ENCODE assay signal across 18 cellular contexts in the genomic region with DNA sequence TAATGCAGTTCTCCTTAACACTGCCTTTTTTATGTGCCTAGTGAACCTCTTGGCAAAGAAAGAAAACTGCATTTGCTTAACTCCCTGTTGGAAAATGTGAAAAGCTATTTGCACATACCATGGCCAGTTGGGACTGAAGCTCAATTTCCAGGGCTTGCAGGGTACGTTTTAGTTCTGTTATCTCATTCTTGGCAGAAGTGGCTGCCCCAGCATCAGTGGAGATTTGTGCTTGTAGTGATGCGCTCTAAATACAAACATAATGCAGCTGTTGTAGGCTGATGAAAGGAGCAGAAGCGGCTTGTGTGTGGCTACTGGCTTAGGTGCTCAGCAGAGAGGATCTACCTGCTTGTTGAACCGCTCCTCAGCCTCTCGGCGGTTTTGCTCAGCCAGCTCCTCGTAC. TPM values are rescaled to one million over a fixed set of nuclear protein-coding genes. Genes with fewer than 3 reads are reported as not detected.
"Had no signal": no experiment of that assay in that cellular context is flagged by ENCODE, and none has a peak within 500 bp of the region (broad histone marks: within the 10 kb centered on the region; RNA-seq: fewer than 3 reads in every experiment).

No MANE protein-coding gene starts in this region.

- H3K36me3 Mint-ChIP-seq: type B pancreatic cell had no signal

- H3K27me3 Mint-ChIP-seq: type B pancreatic cell had no signal

- H3K9me3 ChIP-seq: colonic mucosa, esophagus squamous epithelium, neutrophil, prostate gland, suprapubic skin had no signal

- ATAC-seq: stimulated activated naive CD8-positive, alpha-beta T cell treated with anti-CD3 and anti-CD28 coated beads, Interleukin-15, Interleukin-2, amounts not matched to agents 100 U/mL and 50 U/mL, for 24 hours had no signal

- H3K27me3 ChIP-seq: colonic mucosa had no signal

- H3K4me3 Mint-ChIP-seq: type B pancreatic cell had no signal

- DNase-seq: activated gamma-delta T cell treated with Interleukin-2 at 50 U/mL for 16 hours; activated T-cell treated with anti-CD3 and anti-CD28 coated beads, Interleukin-2, amount 50 U/mL, for 48 hours; colonic mucosa; esophagus squamous epithelium; foreskin melanocyte; head of caudate nucleus; stimulated activated CD4-positive, alpha-beta T cell treated with anti-CD3 and anti-CD28 coated beads, Interleukin-4, amount 100 ng/mL, for 1 hour; stimulated activated CD8-positive, alpha-beta memory T cell treated with anti-CD3 and anti-CD28 coated beads, Interleukin-4, amount 100 ng/mL, for 48 hours; stimulated activated naive CD8-positive, alpha-beta T cell treated with anti-CD3 and anti-CD28 coated beads, Interleukin-15, Interleukin-2, amounts not matched to agents 100 U/mL and 50 U/mL, for 24 hours; T-helper 2 cell had no signal

- H3K4me3 ChIP-seq: colonic mucosa, esophagus squamous epithelium, prostate gland, suprapubic skin had no signal

- H3K9me3 Mint-ChIP-seq: type B pancreatic cell had no signal

- H3K36me3 ChIP-seq: colonic mucosa, esophagus squamous epithelium, neutrophil, prostate gland, suprapubic skin had no signal

- H3K27ac ChIP-seq: colonic mucosa, esophagus squamous epithelium, neutrophil, prostate gland, suprapubic skin had no signal

- H3K4me1 ChIP-seq: colonic mucosa had no signal

RNA-seq across cellular contexts. Expression of a gene that starts 3.7 kb away (rescaled TPM):
- total RNA-seq: astrocyte, liver, mesenteric fat pad, prostate gland, suprapubic skin had no signal
- polyA plus RNA-seq: liver had no signal

RNA-seq across cellular contexts. Expression of a gene that starts 55.3 kb away (rescaled TPM):
- total RNA-seq: astrocyte, colonic mucosa, esophagus squamous epithelium, liver, mesenteric fat pad had no signal
- polyA plus RNA-seq: keratinocyte, liver had no signal
